In the genomic region with DNA sequence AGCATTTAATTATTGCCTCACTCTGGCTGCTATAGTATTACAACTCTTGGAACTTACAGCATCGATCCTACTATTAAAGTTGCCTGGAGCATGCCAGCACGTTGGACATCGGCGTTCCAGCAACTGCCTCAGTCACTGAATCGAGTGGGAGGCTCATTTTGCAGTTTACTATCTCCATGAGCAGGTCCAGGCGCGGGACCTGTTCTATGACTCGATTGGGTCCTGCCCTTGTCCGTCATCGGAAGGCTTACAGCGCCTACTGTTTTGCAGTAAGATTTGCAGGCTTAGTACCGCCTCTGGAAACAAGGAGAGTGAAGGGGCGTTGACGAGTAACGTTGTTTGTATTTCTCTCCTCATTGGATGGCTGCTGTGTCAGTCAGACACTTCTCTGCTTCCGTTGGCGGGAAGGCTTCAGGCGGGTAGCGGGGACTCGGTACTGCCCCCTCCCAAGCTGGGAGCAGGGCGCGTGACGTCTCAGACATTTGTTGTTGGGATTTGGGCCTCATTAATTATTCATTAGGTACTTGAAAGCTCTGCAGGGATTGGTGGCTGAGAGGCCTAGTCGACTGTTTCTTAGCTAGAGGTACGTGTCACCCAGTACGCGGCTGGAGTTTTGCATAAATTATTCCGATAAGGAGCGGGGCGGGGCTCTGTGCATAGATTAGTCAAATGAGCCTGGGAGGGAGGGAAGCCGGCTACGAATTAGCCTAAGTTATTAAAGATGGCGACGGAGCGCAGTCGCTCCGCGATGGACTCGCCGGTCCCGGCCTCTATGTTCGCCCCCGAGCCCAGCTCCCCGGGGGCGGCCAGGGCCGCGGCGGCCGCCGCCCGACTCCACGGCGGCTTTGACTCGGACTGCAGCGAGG, we compare ENCODE assay signal across 8 cellular contexts. TPM values are rescaled to one million over a fixed set of nuclear protein-coding genes. Genes with fewer than 3 reads are reported as not detected.
A peak's percentile ranks its signal among the peaks of the same experiment; 100 is the strongest.
DNase-seq lines count a peak whose midpoint lies in the region; ATAC-seq and TF ChIP-seq lines count a peak whose summit lies in the region.

GTPBP1 (plus strand) TSS at position 710 of the 866 bp plus-strand sequence; CDS start at position 722, 12 bp downstream.

- peaks cover 29% of the 10 kb centered on the region for H3K36me3 ChIP-seq in RWPE2 (ENCODE audit: low read depth)

- peak within 1 kb of the TSS; percentile 69 for H3K27ac ChIP-seq in RWPE2 (ENCODE audit: poor library complexity, severe bottlenecking)

- POLR2A ChIA-PET in naive thymus-derived CD8-positive, alpha-beta T cell (lab: Charles Lee) = interaction anchor here (0.5 to 3.8 kb wide), 21 partner anchors 9 to 614 kb away, joined by 3 to 60 read pairs (median 6); partner anchors contain the start of genes CBX6, CBY1, FAM227A and SUN2

- H3K4me3 Mint-ChIP-seq in activated T-helper 2 cell treated with anti-CD3 and anti-CD28 coated beads, Interferon-gamma antibody, Interleukin-2, Interleukin-4, amounts not matched to agents 10 μg/mL and 5 μg/mL and 100 μg/mL, durations not matched to agents 14 hours and 24 hours and 36 hours (ENCODE audit: low read depth) = peak within 1 kb of the TSS; percentile 91
- peak within 1 kb of the TSS; percentile 85 to 95 (median 90) for H3K4me3 Mint-ChIP-seq in naive thymus-derived CD8-positive, alpha-beta T cell

- H3K36me3 Mint-ChIP-seq in activated T-helper 2 cell treated with anti-CD3 and anti-CD28 coated beads, Interferon-gamma antibody, Interleukin-2, Interleukin-4, amounts not matched to agents 10 μg/mL and 5 μg/mL and 100 μg/mL, durations not matched to agents 14 hours and 24 hours and 36 hours (ENCODE audit: low read depth) = peaks cover 36% of the 10 kb centered on the region
- peaks cover 0 to 6% (median 0%) of the 10 kb centered on the region in 3 donors for H3K36me3 Mint-ChIP-seq in naive thymus-derived CD8-positive, alpha-beta T cell

- DNase-seq in EH (ENCODE audit: low read depth) (peak; percentile 100), H4 (ENCODE audit: low spot score) (peak; percentile 100), LoVo (ENCODE audit: low spot score) (peak; percentile 100), RWPE2 (ENCODE audit: low spot score) (peak; percentile 99), fibroblast of mammary gland (ENCODE audit: low read depth) (peak; percentile 100)
- DNase-seq in activated T-helper 2 cell treated with anti-CD3 and anti-CD28 coated beads, Interferon-gamma antibody, Interleukin-2, Interleukin-4, amounts not matched to agents 10 μg/mL and 5 μg/mL and 100 μg/mL, durations not matched to agents 14 hours and 24 hours and 36 hours (ENCODE audit: low spot score) = peak; percentile 98
- peak; percentile 87 to 99 (median 98) for DNase-seq in naive thymus-derived CD8-positive, alpha-beta T cell
- peak; percentile 95 to 100 (median 98) for DNase-seq in stimulated activated naive CD4-positive, alpha-beta T cell (lab: John Stamatoyannopoulos, UW)

- H3K4me3 ChIP-seq in RWPE2 (ENCODE audit: severe bottlenecking) (peak within 1 kb of the TSS; percentile 62), fibroblast of mammary gland (ENCODE audit: control insufficient read depth, low read depth, low read length) (peak within 1 kb of the TSS; percentile 70)

- TF ChIP-seq CTCF in RWPE2 (IDR thresholded peaks at IDR 0.05; ENCODE audit: poor library complexity, severe bottlenecking) (no peak), fibroblast of mammary gland (conservative IDR thresholded peaks at IDR 0.05; ENCODE audit: control insufficient read depth, insufficient read depth, low read depth, low read length) (no peak)

- peaks cover 41% of the 10 kb centered on the region for H3K4me1 Mint-ChIP-seq in activated T-helper 2 cell treated with anti-CD3 and anti-CD28 coated beads, Interferon-gamma antibody, Interleukin-2, Interleukin-4, amounts not matched to agents 10 μg/mL and 5 μg/mL and 100 μg/mL, durations not matched to agents 14 hours and 24 hours and 36 hours (ENCODE audit: low read depth)
- H3K4me1 Mint-ChIP-seq in naive thymus-derived CD8-positive, alpha-beta T cell = peaks cover 26 to 66% (median 60%) of the 10 kb centered on the region in 4 donors

- ATAC-seq in RWPE2 (ENCODE audit: low read depth) = peak; percentile 83
- peak; percentile 78 to 79 for ATAC-seq in naive thymus-derived CD8-positive, alpha-beta T cell

- no peaks in the 10 kb centered on the region for H3K27me3 Mint-ChIP-seq in activated T-helper 2 cell treated with anti-CD3 and anti-CD28 coated beads, Interferon-gamma antibody, Interleukin-2, Interleukin-4, amounts not matched to agents 10 μg/mL and 5 μg/mL and 100 μg/mL, durations not matched to agents 14 hours and 24 hours and 36 hours (ENCODE audit: low read depth)
- peaks cover 0 to 3% (median 0%) of the 10 kb centered on the region in 5 donors for H3K27me3 Mint-ChIP-seq in naive thymus-derived CD8-positive, alpha-beta T cell

- H3K4me1 ChIP-seq in RWPE2 (ENCODE audit: insufficient read depth, poor library complexity, severe bottlenecking) = peaks cover 20% of the 10 kb centered on the region

- no peaks in the 10 kb centered on the region for H3K27me3 ChIP-seq in RWPE2 (ENCODE audit: insufficient read depth, poor library complexity, severe bottlenecking)

- peak within 1 kb of the TSS; percentile 100 for H3K27ac Mint-ChIP-seq in activated T-helper 2 cell treated with anti-CD3 and anti-CD28 coated beads, Interferon-gamma antibody, Interleukin-2, Interleukin-4, amounts not matched to agents 10 μg/mL and 5 μg/mL and 100 μg/mL, durations not matched to agents 14 hours and 24 hours and 36 hours
- H3K27ac Mint-ChIP-seq in naive thymus-derived CD8-positive, alpha-beta T cell = peak within 1 kb of the TSS; percentile 83 to 99 (median 98)

- no peaks in the 10 kb centered on the region for H3K9me3 ChIP-seq in RWPE2 (ENCODE audit: severe bottlenecking)

- intact Hi-C loops in activated T-helper 2 cell treated with anti-CD3 and anti-CD28 coated beads, Interferon-gamma antibody, Interleukin-2, Interleukin-4, amounts not matched to agents 10 μg/mL and 5 μg/mL and 100 μg/mL, durations not matched to agents 14 hours and 24 hours and 36 hours (cut with micrococcal nuclease) = loop anchor here (1.0 to 10.0 kb wide), 5 partner anchors 49 to 311 kb away; partner anchors contain the start of genes CBY1, DDX17, DMC1 and FAM227A

- no peaks in the 10 kb centered on the region for H3K9me3 Mint-ChIP-seq in activated T-helper 2 cell treated with anti-CD3 and anti-CD28 coated beads, Interferon-gamma antibody, Interleukin-2, Interleukin-4, amounts not matched to agents 10 μg/mL and 5 μg/mL and 100 μg/mL, durations not matched to agents 14 hours and 24 hours and 36 hours
- H3K9me3 Mint-ChIP-seq in naive thymus-derived CD8-positive, alpha-beta T cell = peaks cover 0 to 1% (median 0%) of the 10 kb centered on the region in 9 donors

RNA-seq across cellular contexts. Expression of gene GTPBP1, which starts in this region (rescaled TPM):
- total RNA-seq in H4 (2014; rRNA removed; shearing (Covaris generic)) = 12.1 and 12.9 TPM in 2 replicates
- 101 and 106 TPM in 2 replicates for total RNA-seq in activated T-helper 2 cell treated with anti-CD3 and anti-CD28 coated beads, Interferon-gamma antibody, Interleukin-2, Interleukin-4, amounts not matched to agents 10 μg/mL and 5 μg/mL and 100 μg/mL, durations not matched to agents 14 hours and 24 hours and 36 hours
- total RNA-seq in naive thymus-derived CD8-positive, alpha-beta T cell = 10 to 100 TPM; 64.6 to 73.3 TPM
- 10 to 100 TPM; 17.2 to 29.3 (median 22.6) TPM for polyA plus RNA-seq in naive thymus-derived CD8-positive, alpha-beta T cell

Comparison
In these comparisons a context has a peak if more than half of its experiments do, and no peak if none do; other contexts are left out.
1. Peak in every context shown above with its lines: DNase-seq, ATAC-seq, H3K4me3 ChIP-seq and H3K27ac ChIP-seq.